1 cellular context compared by ENCODE assay signal in the genomic region with DNA sequence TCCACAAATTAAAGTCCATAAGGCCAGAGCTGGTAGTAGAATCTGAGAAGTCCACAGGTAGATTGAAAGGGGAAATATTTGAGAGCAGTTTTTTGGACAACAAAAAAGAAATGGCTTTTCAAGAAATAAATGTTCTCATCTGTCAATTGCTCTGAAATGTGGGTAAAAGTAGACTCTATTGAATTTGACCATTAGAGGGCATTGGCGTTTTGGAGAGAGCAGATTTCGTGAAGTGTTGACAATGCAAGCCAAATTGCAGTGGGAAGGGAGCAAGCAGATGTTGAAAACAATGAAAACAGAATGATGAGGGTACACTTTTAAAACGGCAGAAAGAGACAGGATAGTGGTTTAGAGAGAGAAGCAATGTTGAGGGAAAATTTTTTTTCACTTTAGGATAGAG.
TF ChIP-seq lines count a peak whose summit lies in the region.

No MANE protein-coding gene starts in this region.

TF ChIP-seq in HepG2, 621 proteins besides CTCF, POLR2A, EP300 and RAD21 (continued from another document):
- TF ChIP-seq, protein P1, sequence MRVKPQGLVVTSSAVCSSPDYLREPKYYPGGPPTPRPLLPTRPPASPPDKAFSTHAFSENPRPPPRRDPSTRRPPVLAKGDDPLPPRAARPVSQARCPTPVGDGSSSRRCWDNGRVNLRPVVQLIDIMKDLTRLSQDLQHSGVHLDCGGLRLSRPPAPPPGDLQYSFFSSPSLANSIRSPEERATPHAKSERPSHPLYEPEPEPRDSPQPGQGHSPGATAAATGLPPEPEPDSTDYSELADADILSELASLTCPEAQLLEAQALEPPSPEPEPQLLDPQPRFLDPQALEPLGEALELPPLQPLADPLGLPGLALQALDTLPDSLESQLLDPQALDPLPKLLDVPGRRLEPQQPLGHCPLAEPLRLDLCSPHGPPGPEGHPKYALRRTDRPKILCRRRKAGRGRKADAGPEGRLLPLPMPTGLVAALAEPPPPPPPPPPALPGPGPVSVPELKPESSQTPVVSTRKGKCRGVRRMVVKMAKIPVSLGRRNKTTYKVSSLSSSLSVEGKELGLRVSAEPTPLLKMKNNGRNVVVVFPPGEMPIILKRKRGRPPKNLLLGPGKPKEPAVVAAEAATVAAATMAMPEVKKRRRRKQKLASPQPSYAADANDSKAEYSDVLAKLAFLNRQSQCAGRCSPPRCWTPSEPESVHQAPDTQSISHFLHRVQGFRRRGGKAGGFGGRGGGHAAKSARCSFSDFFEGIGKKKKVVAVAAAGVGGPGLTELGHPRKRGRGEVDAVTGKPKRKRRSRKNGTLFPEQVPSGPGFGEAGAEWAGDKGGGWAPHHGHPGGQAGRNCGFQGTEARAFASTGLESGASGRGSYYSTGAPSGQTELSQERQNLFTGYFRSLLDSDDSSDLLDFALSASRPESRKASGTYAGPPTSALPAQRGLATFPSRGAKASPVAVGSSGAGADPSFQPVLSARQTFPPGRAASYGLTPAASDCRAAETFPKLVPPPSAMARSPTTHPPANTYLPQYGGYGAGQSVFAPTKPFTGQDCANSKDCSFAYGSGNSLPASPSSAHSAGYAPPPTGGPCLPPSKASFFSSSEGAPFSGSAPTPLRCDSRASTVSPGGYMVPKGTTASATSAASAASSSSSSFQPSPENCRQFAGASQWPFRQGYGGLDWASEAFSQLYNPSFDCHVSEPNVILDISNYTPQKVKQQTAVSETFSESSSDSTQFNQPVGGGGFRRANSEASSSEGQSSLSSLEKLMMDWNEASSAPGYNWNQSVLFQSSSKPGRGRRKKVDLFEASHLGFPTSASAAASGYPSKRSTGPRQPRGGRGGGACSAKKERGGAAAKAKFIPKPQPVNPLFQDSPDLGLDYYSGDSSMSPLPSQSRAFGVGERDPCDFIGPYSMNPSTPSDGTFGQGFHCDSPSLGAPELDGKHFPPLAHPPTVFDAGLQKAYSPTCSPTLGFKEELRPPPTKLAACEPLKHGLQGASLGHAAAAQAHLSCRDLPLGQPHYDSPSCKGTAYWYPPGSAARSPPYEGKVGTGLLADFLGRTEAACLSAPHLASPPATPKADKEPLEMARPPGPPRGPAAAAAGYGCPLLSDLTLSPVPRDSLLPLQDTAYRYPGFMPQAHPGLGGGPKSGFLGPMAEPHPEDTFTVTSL (CRISPR knock-in tag; IDR thresholded peaks at IDR 0.05; ENCODE audit: borderline replicate concordance): no peak
- TF ChIP-seq, protein P2, sequence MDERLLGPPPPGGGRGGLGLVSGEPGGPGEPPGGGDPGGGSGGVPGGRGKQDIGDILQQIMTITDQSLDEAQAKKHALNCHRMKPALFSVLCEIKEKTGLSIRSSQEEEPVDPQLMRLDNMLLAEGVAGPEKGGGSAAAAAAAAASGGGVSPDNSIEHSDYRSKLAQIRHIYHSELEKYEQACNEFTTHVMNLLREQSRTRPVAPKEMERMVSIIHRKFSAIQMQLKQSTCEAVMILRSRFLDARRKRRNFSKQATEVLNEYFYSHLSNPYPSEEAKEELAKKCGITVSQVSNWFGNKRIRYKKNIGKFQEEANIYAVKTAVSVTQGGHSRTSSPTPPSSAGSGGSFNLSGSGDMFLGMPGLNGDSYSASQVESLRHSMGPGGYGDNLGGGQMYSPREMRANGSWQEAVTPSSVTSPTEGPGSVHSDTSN (CRISPR knock-in tag; IDR thresholded peaks at IDR 0.05): no peak
- TF ChIP-seq, protein P3, sequence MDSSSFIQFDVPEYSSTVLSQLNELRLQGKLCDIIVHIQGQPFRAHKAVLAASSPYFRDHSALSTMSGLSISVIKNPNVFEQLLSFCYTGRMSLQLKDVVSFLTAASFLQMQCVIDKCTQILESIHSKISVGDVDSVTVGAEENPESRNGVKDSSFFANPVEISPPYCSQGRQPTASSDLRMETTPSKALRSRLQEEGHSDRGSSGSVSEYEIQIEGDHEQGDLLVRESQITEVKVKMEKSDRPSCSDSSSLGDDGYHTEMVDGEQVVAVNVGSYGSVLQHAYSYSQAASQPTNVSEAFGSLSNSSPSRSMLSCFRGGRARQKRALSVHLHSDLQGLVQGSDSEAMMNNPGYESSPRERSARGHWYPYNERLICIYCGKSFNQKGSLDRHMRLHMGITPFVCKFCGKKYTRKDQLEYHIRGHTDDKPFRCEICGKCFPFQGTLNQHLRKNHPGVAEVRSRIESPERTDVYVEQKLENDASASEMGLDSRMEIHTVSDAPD (CRISPR knock-in tag; IDR thresholded peaks at IDR 0.05): no peak
